ENCODE assay signal across 14 cellular contexts in genomic region chr1:88802950-88803349, GRCh38.
DNase-seq lines count a peak whose midpoint lies in the region; ATAC-seq and TF ChIP-seq lines count a peak whose summit lies in the region.
"Had no signal": no experiment of that assay in that cellular context is flagged by ENCODE, and none has a peak within 500 bp of the region (broad histone marks: within the 10 kb centered on the region; RNA-seq: fewer than 3 reads in every experiment).

No MANE protein-coding gene starts in this region.

- H3K27me3 ChIP-seq in BJ (ENCODE audit: control insufficient read depth, insufficient read depth, low read length) (no peaks in the 10 kb centered on the region), mammary epithelial cell (ENCODE audit: insufficient read depth, low read length) (no peaks in the 10 kb centered on the region), hepatocyte (no peaks in the 10 kb centered on the region)
- H3K27me3 ChIP-seq: esophagus muscularis mucosa, pancreas, testis had no signal

- no TSS peak for BruUV-seq in mammary epithelial cell (replicated peaks; lab: Mats Ljungman, UMichigan)

- H3K9me3 ChIP-seq in mammary epithelial cell (replicated peaks; ENCODE audit: insufficient read depth, low read length): peaks cover 7% of the 10 kb centered on the region
- no peaks in the 10 kb centered on the region for H3K9me3 ChIP-seq in hepatocyte (ENCODE audit: low read depth)
- H3K9me3 ChIP-seq: esophagus muscularis mucosa, pancreas, testis had no signal

- peaks cover 3% of the 10 kb centered on the region for H3K4me1 Mint-ChIP-seq in memory B cell

- POLR2A ChIA-PET in BJ (lab: Charles Lee): no interaction called here

- no peaks in the 10 kb centered on the region for H3K9me2 ChIP-seq in hepatocyte (replicated peaks; ENCODE audit: insufficient read depth)

- H3K4me1 ChIP-seq in mammary epithelial cell (ENCODE audit: insufficient read depth, low read length) (peaks cover 12% of the 10 kb centered on the region), hepatocyte (ENCODE audit: insufficient read depth) (no peaks in the 10 kb centered on the region)
- H3K4me1 ChIP-seq: esophagus muscularis mucosa, pancreas, testis had no signal

- peak overlapping the region; percentile 1 for H3K27ac ChIP-seq in mammary epithelial cell (ENCODE audit: insufficient read depth, low read depth, low read length)
- H3K27ac ChIP-seq in hepatocyte: no peak overlapping the region
- H3K27ac ChIP-seq: esophagus muscularis mucosa, pancreas, testis had no signal

- H3K36me3 ChIP-seq in BJ (ENCODE audit: control insufficient read depth, insufficient read depth, low read length): no peaks in the 10 kb centered on the region; the same call in none of the 2 replicates
- H3K36me3 ChIP-seq in mammary epithelial cell (ENCODE audit: insufficient read depth, low read length): peaks cover 19% of the 10 kb centered on the region
- H3K36me3 ChIP-seq in hepatocyte (replicated peaks; ENCODE audit: insufficient read depth, low read depth): peaks cover 11% of the 10 kb centered on the region

- H2AFZ ChIP-seq in mammary epithelial cell (ENCODE audit: low read depth, low read length): no peak overlapping the region
- H2AFZ ChIP-seq in hepatocyte: no peak overlapping the region

- H3K9ac ChIP-seq in mammary epithelial cell (ENCODE audit: insufficient read depth, low read length): no peak overlapping the region

- no peak overlapping the region for H3K4me3 Mint-ChIP-seq in memory B cell

- H3K4me3 ChIP-seq in BJ (ENCODE audit: low read depth, low read length) (no peak overlapping the region), mammary epithelial cell (replicated peaks in 1 of 3; ENCODE audit: insufficient read depth in 1 of 3, low read depth in 2 of 3, low read length in 3 of 3) (no peak overlapping the region), hepatocyte (no peak overlapping the region)
- H3K4me3 ChIP-seq: esophagus muscularis mucosa, pancreas, testis had no signal

- CTCF ChIA-PET in BJ (lab: Yijun Ruan, JAX) (interaction anchor here (1.0 kb wide), 1 partner anchor 74 kb away, joined by 3 read pairs; no protein-coding TSS in a partner anchor), mammary epithelial cell (lab: Charles Lee; ENCODE audit: low non-redundant PET) (no interaction called here)

- H3K9me3 Mint-ChIP-seq in memory B cell: peaks cover 20% of the 10 kb centered on the region

- intact Hi-C loops in mammary epithelial cell (cut with micrococcal nuclease): loop anchor here (5.0 to 10.0 kb wide), 2 partner anchors 52 to 66 kb away; no protein-coding TSS in a partner anchor

- ATAC-seq in memory B cell (ENCODE audit: low read depth): no peak
- ATAC-seq in GM19463 (IDR thresholded peaks at IDR 0.05; ENCODE audit: unreplicated experiment): no peak
- ATAC-seq in GM21515 (IDR thresholded peaks at IDR 0.05; ENCODE audit: unreplicated experiment): no peak
- ATAC-seq: pancreas had no signal

- H3K27ac Mint-ChIP-seq in memory B cell: peak overlapping the region; percentile 31

- 61% methylated on average over 2 of the region's 2 CpGs for WGBS in mammary epithelial cell (ENCODE audit: low coverage, missing lambda C conversion rate)
- 91% methylated on average over 2 of the region's 2 CpGs for WGBS in hepatocyte (ENCODE audit: low lambda C conversion rate, missing lambda C conversion rate)

- TF ChIP-seq CTCF in BJ (IDR thresholded peaks at IDR 0.05; ENCODE audit: insufficient read depth, low read depth, low read length) (no peak), mammary epithelial cell (conservative IDR thresholded peaks at IDR 0.05 in 1 of 2, IDR thresholded peaks at IDR 0.05 in 1 of 2; ENCODE audit: extremely low read depth in 1 of 2, insufficient read depth in 1 of 2, low read depth in 1 of 2, low read length in 2 of 2) (no peak), hepatocyte (IDR thresholded peaks at IDR 0.05; ENCODE audit: poor library complexity) (no peak)

- H3K79me2 ChIP-seq in mammary epithelial cell (ENCODE audit: insufficient read depth, low read length): no peaks in the 10 kb centered on the region
- no peaks in the 10 kb centered on the region for H3K79me2 ChIP-seq in hepatocyte

- no peaks in the 10 kb centered on the region for H4K20me1 ChIP-seq in mammary epithelial cell (ENCODE audit: insufficient read depth, low read length)
- no peaks in the 10 kb centered on the region for H4K20me1 ChIP-seq in hepatocyte (ENCODE audit: insufficient read depth, poor library complexity, severe bottlenecking)

- peaks cover 41% of the 10 kb centered on the region for H3K36me3 Mint-ChIP-seq in memory B cell

- H3K4me2 ChIP-seq in mammary epithelial cell (ENCODE audit: insufficient read depth, low read depth, low read length): no peak overlapping the region
- no peak overlapping the region for H3K4me2 ChIP-seq in hepatocyte

- DNase-seq in BJ (ENCODE audit: low read depth) (peak; percentile 31), LHCN-M2 (ENCODE audit: low read depth) (peak; percentile 51), mammary epithelial cell (peak; percentile 40), memory B cell (ENCODE audit: low spot score in 2 of 2) (no peak), hepatocyte (ENCODE audit: low spot score) (no peak), NOMO-1 treated with dmso at 0.1 percent for 144 hours (lab: John Stamatoyannopoulos, UW; ENCODE audit: unreplicated experiment) (no peak)
- DNase-seq: activated CD4-positive, alpha-beta T cell treated with anti-CD3 and anti-CD28 coated beads, Interleukin-2, amount 50 U/mL, for 48 hours; anterior cingulate cortex; NCI-H526; pancreas; testis had no signal

- dilution Hi-C loops in mammary epithelial cell (cut with HindIII; ENCODE audit: low sequenced_read_pairs): loop anchor here (5.0 kb wide), 1 partner anchor 49 kb away; no protein-coding TSS in a partner anchor

- H3K27me3 Mint-ChIP-seq in memory B cell: no peaks in the 10 kb centered on the region

- in situ Hi-C loops in mammary epithelial cell (cut with MboI; ENCODE audit: low sequenced_read_pairs in 2 of 2): no loop called here

Comparison
In these comparisons a context has a peak if more than half of its experiments do, and no peak if none do; other contexts are left out.
1. DNase-seq: peak in BJ (single experiment), LHCN-M2 (single experiment) and mammary epithelial cell (single experiment); none in memory B cell (0 of 2), hepatocyte (single experiment) and NOMO-1 treated with dmso at 0.1 percent for 144 hours (single experiment).